Comparison of ENCODE assay signal across 18 cellular contexts in genomic region chr13:99958402-99959126, GRCh38. TPM values are rescaled to one million over a fixed set of nuclear protein-coding genes. Genes with fewer than 3 reads are reported as not detected.
DNase-seq lines count a peak whose midpoint lies in the region; ATAC-seq and TF ChIP-seq lines count a peak whose summit lies in the region.
"Had no signal": no experiment of that assay in that cellular context is flagged by ENCODE, and none has a peak within 500 bp of the region (broad histone marks: within the 10 kb centered on the region; RNA-seq: fewer than 3 reads in every experiment).

No MANE protein-coding gene starts in this region.

- H3K9me3 ChIP-seq in HUES6 (ENCODE audit: control insufficient read depth, insufficient read depth, low read depth, low read length): no peaks in the 10 kb centered on the region
- H3K9me3 ChIP-seq in ectodermal cell (ENCODE audit: control insufficient read depth, low read length): no peaks in the 10 kb centered on the region
- H3K9me3 ChIP-seq: lower lobe of right lung had no signal

- peaks cover 66% of the 10 kb centered on the region for H3K4me1 Mint-ChIP-seq in nephron progenitor cell

- H3K4me3 Mint-ChIP-seq in nephron progenitor cell: peak overlapping the region; percentile 56
- H3K4me3 Mint-ChIP-seq: dendritic cell treated with granulocyte-macrophage colony-stimulating factor and Interleukin-4, amounts not matched to agents 40 ng/mL and 50 ng/mL, for 4 days had no signal

- H3K4me1 ChIP-seq in HUES6 (ENCODE audit: control insufficient read depth, insufficient read depth, low read length) (peaks cover 41% of the 10 kb centered on the region), ectodermal cell (ENCODE audit: control insufficient read depth, insufficient read depth, low read length) (peaks cover 50% of the 10 kb centered on the region)

- TF ChIP-seq CTCF in nephron progenitor cell (IDR thresholded peaks at IDR 0.05): no peak

- 1% methylated on average over 35 of the region's 35 CpGs for WGBS in ectodermal cell, 2 experiments

- no peaks in the 10 kb centered on the region for H3K9me3 Mint-ChIP-seq in nephron progenitor cell
- H3K9me3 Mint-ChIP-seq: dendritic cell treated with granulocyte-macrophage colony-stimulating factor and Interleukin-4, amounts not matched to agents 40 ng/mL and 50 ng/mL, for 4 days; stimulated activated naive CD8-positive, alpha-beta T cell treated with anti-CD3 and anti-CD28 coated beads, Interleukin-15, amount 100 ng/mL, for 72 hours had no signal

- ATAC-seq in GM21526 (IDR thresholded peaks at IDR 0.05; ENCODE audit: low FRiP score, unreplicated experiment): no peak
- no peak for ATAC-seq in HG02678 (IDR thresholded peaks at IDR 0.05; ENCODE audit: unreplicated experiment)
- ATAC-seq: activated CD4-positive, CD25-positive, alpha-beta regulatory T cell treated with anti-CD3 and anti-CD28 coated beads, Interleukin-2, amount 50 U/mL, for 24 hours; lower lobe of right lung; stimulated activated naive CD8-positive, alpha-beta T cell treated with anti-CD3 and anti-CD28 coated beads, Interleukin-15, amount 100 ng/mL, for 72 hours; T-cell had no signal

- H3K27me3 ChIP-seq in HUES6 (ENCODE audit: control insufficient read depth, insufficient read depth, low read length) (peaks cover 94% of the 10 kb centered on the region), ectodermal cell (ENCODE audit: control insufficient read depth, insufficient read depth, low read length, poor library complexity, severe bottlenecking) (peaks cover 38% of the 10 kb centered on the region)

- no peaks in the 10 kb centered on the region for H3K36me3 Mint-ChIP-seq in nephron progenitor cell (ENCODE audit: low read depth)

- H3K36me3 ChIP-seq in HUES6 (ENCODE audit: control insufficient read depth, insufficient read depth, low read length): 0 out of 2 replicates have a peak, but pooled peaks cover under 1% of the 10 kb centered on the region
- H3K36me3 ChIP-seq in ectodermal cell (ENCODE audit: control insufficient read depth, insufficient read depth, low read length): no peaks in the 10 kb centered on the region
- H3K36me3 ChIP-seq: lower lobe of right lung had no signal

- H3K4me3 ChIP-seq in HUES6 (ENCODE audit: low read depth, low read length): peak overlapping the region; percentile 88
- H3K4me3 ChIP-seq in ectodermal cell (ENCODE audit: insufficient read depth, low read depth, low read length): peak overlapping the region; percentile 25
- H3K4me3 ChIP-seq: lower lobe of right lung had no signal

- no peak overlapping the region for H3K27ac ChIP-seq in HUES6 (ENCODE audit: low read depth, low read length)
- peak overlapping the region; percentile 94 for H3K27ac ChIP-seq in ectodermal cell (ENCODE audit: insufficient read depth, low read depth, low read length, poor library complexity, severe bottlenecking)
- H3K27ac ChIP-seq: lower lobe of right lung had no signal

- H3K27me3 Mint-ChIP-seq in nephron progenitor cell (ENCODE audit: low read depth, poor library complexity): peaks cover 95% of the 10 kb centered on the region

- peak; percentile 64 for DNase-seq in ELF-1 (ENCODE audit: low read depth, low spot score)
- peak; percentile 28 for DNase-seq in nephron progenitor cell
- DNase-seq in EL: no peak
- DNase-seq: activated T-cell treated with anti-CD3 and anti-CD28 coated beads, Interleukin-2, amount 50 U/mL, for 1 hour; aorta; DMS53; lower lobe of right lung; NCI-H82; occipital lobe; stimulated activated naive CD8-positive, alpha-beta T cell treated with anti-CD3 and anti-CD28 coated beads, Interleukin-15, amount 100 ng/mL, for 72 hours; T-cell had no signal

- no peak overlapping the region for H3K27ac Mint-ChIP-seq in nephron progenitor cell
- H3K27ac Mint-ChIP-seq: dendritic cell treated with granulocyte-macrophage colony-stimulating factor and Interleukin-4, amounts not matched to agents 40 ng/mL and 50 ng/mL, for 4 days; stimulated activated naive CD8-positive, alpha-beta T cell treated with anti-CD3 and anti-CD28 coated beads, Interleukin-15, amount 100 ng/mL, for 72 hours had no signal

- no peak overlapping the region for H3K9ac ChIP-seq in HUES6 (ENCODE audit: low read length)

RNA-seq across cellular contexts. Expression of gene ZIC5, which starts 13.0 kb away (rescaled TPM):
- polyA plus RNA-seq in ectodermal cell (2013, experiment 1 of 4): 65.6 TPM
- polyA plus RNA-seq in ectodermal cell (2013, experiment 2 of 4): 64.1 TPM
- 56.2 TPM for polyA plus RNA-seq in ectodermal cell (2013, experiment 3 of 4)
- 56.2 TPM for polyA plus RNA-seq in ectodermal cell (2013, experiment 4 of 4)
- polyA plus RNA-seq: BJ had no signal

RNA-seq across cellular contexts. Expression of gene ZIC2, which starts 23.0 kb away (rescaled TPM):
- polyA plus RNA-seq in ectodermal cell (2013, experiment 1 of 4): 345 TPM
- polyA plus RNA-seq in ectodermal cell (2013, experiment 2 of 4): 289 TPM
- 282 TPM for polyA plus RNA-seq in ectodermal cell (2013, experiment 3 of 4)
- 292 TPM for polyA plus RNA-seq in ectodermal cell (2013, experiment 4 of 4)
- polyA plus RNA-seq: BJ had no signal
